In the genomic region with DNA sequence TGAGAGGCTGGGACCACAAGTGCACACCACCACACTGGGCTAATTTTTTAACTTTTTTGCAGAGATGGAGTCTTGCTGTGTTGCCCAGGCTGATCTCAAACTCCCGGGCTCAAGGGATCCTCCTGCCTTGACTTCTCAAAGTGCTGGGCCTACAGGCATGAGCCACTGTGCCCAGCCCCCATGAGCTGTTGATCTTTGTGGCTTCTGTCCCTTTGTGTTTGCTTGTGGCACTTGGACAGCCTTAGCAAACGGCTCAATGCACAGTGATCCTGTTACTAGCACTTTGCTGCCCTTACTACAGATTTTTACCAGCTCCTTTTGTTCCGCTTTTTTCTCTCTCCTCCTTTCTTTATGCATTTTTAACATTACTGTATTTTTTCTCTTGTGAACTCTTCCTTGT, we compare ENCODE assay signal across 14 cellular contexts.
"Had no signal": no experiment of that assay in that cellular context is flagged by ENCODE, and none has a peak within 500 bp of the region (broad histone marks: within the 10 kb centered on the region; RNA-seq: fewer than 3 reads in every experiment).

No MANE protein-coding gene starts in this region.

- H3K4me3 Mint-ChIP-seq: activated CD8-positive, alpha-beta memory T cell treated with anti-CD3 and anti-CD28 coated beads, Interleukin-2, amount 10 ng/mL, durations not matched to agents 7 days and 5 days; activated T-cell treated with anti-CD3 and anti-CD28 coated beads, Interleukin-2, amount 50 U/mL, for 4 hours; stimulated activated naive B cell treated with anti-CD40 and anti-IgM and Interleukin-4, amounts not matched to agents 10 μg/mL and 1 μg/mL and 100 μg/mL, for 72 hours; T-helper 1 cell treated with Interleukin-12 subunit alpha and Interleukin-12 subunit beta and Interleukin-4 antibody, amounts not matched to agents 30 μg/mL and 1 μg/mL, for 36 hours had no signal

- H3K9me3 ChIP-seq: neutrophil, right atrium auricular region, SK-N-SH had no signal

- H3K36me3 ChIP-seq: cardiac muscle cell, neutrophil, right atrium auricular region had no signal

- H3K27ac ChIP-seq: cardiac muscle cell, neutrophil, right atrium auricular region had no signal

- ATAC-seq: activated CD8-positive, alpha-beta memory T cell treated with anti-CD3 and anti-CD28 coated beads, Interleukin-2, amount 10 ng/mL, durations not matched to agents 7 days and 5 days; activated T-cell treated with anti-CD3 and anti-CD28 coated beads, Interleukin-2, amount 50 U/mL, for 4 hours; stimulated activated naive B cell treated with anti-CD40 and anti-IgM and Interleukin-4, amounts not matched to agents 10 μg/mL and 1 μg/mL and 100 μg/mL, for 72 hours had no signal

- H3K9me3 Mint-ChIP-seq: activated T-cell treated with anti-CD3 and anti-CD28 coated beads, Interleukin-2, amount 50 U/mL, for 4 hours; stimulated activated naive B cell treated with anti-CD40 and anti-IgM and Interleukin-4, amounts not matched to agents 10 μg/mL and 1 μg/mL and 100 μg/mL, for 72 hours; T-helper 1 cell treated with Interleukin-12 subunit alpha and Interleukin-12 subunit beta and Interleukin-4 antibody, amounts not matched to agents 30 μg/mL and 1 μg/mL, for 36 hours had no signal

- H3K27me3 ChIP-seq: cardiac muscle cell, neutrophil, right atrium auricular region had no signal

- DNase-seq: activated CD4-positive, alpha-beta T cell treated with anti-CD3 and anti-CD28 coated beads, Interleukin-2, amount 50 U/mL, for 48 hours; activated CD4-positive, CD25-positive, alpha-beta regulatory T cell treated with anti-CD3 and anti-CD28 coated beads, Interleukin-2, amount 50 U/mL, for 72 hours; activated CD8-positive, alpha-beta memory T cell treated with anti-CD3 and anti-CD28 coated beads, Interleukin-2, amount 10 ng/mL, durations not matched to agents 7 days and 5 days; activated gamma-delta T cell treated with Interleukin-2 at 50 U/mL for 16 hours; activated T-cell treated with anti-CD3 and anti-CD28 coated beads, Interleukin-2, amount 50 U/mL, for 4 hours; aorta; effector CD8-positive, alpha-beta T cell; SK-N-SH; stimulated activated naive B cell treated with anti-CD40 and anti-IgM and Interleukin-4, amounts not matched to agents 10 μg/mL and 1 μg/mL and 100 μg/mL, for 72 hours; trophoblast cell had no signal

- H3K4me1 Mint-ChIP-seq: stimulated activated naive B cell treated with anti-CD40 and anti-IgM and Interleukin-4, amounts not matched to agents 10 μg/mL and 1 μg/mL and 100 μg/mL, for 72 hours had no signal

- H3K27me3 Mint-ChIP-seq: activated CD8-positive, alpha-beta memory T cell treated with anti-CD3 and anti-CD28 coated beads, Interleukin-2, amount 10 ng/mL, durations not matched to agents 7 days and 5 days; stimulated activated naive B cell treated with anti-CD40 and anti-IgM and Interleukin-4, amounts not matched to agents 10 μg/mL and 1 μg/mL and 100 μg/mL, for 72 hours had no signal

- H3K4me3 ChIP-seq: cardiac muscle cell, right atrium auricular region had no signal

- H3K27ac Mint-ChIP-seq: activated CD8-positive, alpha-beta memory T cell treated with anti-CD3 and anti-CD28 coated beads, Interleukin-2, amount 10 ng/mL, durations not matched to agents 7 days and 5 days; T-helper 1 cell treated with Interleukin-12 subunit alpha and Interleukin-12 subunit beta and Interleukin-4 antibody, amounts not matched to agents 30 μg/mL and 1 μg/mL, for 36 hours had no signal

- H3K36me3 Mint-ChIP-seq: activated CD8-positive, alpha-beta memory T cell treated with anti-CD3 and anti-CD28 coated beads, Interleukin-2, amount 10 ng/mL, durations not matched to agents 7 days and 5 days; stimulated activated naive B cell treated with anti-CD40 and anti-IgM and Interleukin-4, amounts not matched to agents 10 μg/mL and 1 μg/mL and 100 μg/mL, for 72 hours had no signal
